In the genomic region with DNA sequence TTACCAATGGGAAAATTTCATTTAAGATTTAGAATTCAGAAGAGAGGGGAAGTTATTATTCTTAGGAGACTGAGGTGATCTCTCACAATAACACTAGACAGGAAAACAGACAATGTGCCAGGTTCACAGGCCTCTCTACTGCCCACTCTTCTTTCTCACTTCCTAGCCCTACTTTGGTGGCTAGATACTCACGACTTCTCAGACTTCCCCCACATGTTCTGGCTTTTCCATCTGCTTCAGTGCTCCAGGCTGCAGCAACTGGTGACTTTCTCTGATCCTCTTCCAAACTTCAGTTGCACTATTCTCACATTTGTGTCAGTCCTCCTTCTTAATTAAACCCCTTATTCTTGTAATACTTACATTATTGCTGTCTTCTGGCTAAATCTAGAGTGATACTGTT, we compare ENCODE assay signal across 29 cellular contexts.
"Had no signal": no experiment of that assay in that cellular context is flagged by ENCODE, and none has a peak within 500 bp of the region (broad histone marks: within the 10 kb centered on the region; RNA-seq: fewer than 3 reads in every experiment).

No MANE protein-coding gene starts in this region.

- H3K36me3 ChIP-seq: neutrophil, ovary, right lobe of liver, sigmoid colon, thoracic aorta, thyroid gland, tibial nerve, upper lobe of left lung, vagina had no signal

- H3K4me1 Mint-ChIP-seq: natural killer cell; stimulated activated memory B cell treated with anti-CD40 and anti-IgM and Interleukin-4, amounts not matched to agents 10 μg/mL and 1 μg/mL and 100 μg/mL, for 72 hours; stimulated activated naive CD8-positive, alpha-beta T cell treated with anti-CD3 and anti-CD28 coated beads, Interleukin-15, amount 100 ng/mL, for 72 hours had no signal

- H3K27me3 Mint-ChIP-seq: naive thymus-derived CD4-positive, alpha-beta T cell; progenitor cell of endocrine pancreas; stimulated activated memory B cell treated with anti-CD40 and anti-IgM and Interleukin-4, amounts not matched to agents 10 μg/mL and 1 μg/mL and 100 μg/mL, for 72 hours; stimulated activated naive CD8-positive, alpha-beta T cell treated with anti-CD3 and anti-CD28 coated beads, Interleukin-15, amount 100 ng/mL, for 72 hours had no signal

- DNase-seq: naive thymus-derived CD4-positive, alpha-beta T cell; natural killer cell; nucleus accumbens; ovary; psoas muscle; right cardiac atrium; right lobe of liver; sigmoid colon; small intestine; stimulated activated CD4-positive, alpha-beta T cell treated with anti-CD3 and anti-CD28 coated beads, Interleukin-15, amount 100 ng/mL, for 24 hours; stimulated activated CD4-positive, alpha-beta T cell treated with anti-CD3 and anti-CD28 coated beads, Interleukin-4, amount 100 ng/mL, for 1 hour; stimulated activated CD4-positive, alpha-beta T cell treated with anti-CD3 and anti-CD28 coated beads, Interleukin-4, amount 100 ng/mL, for 4 hours; stimulated activated CD8-positive, alpha-beta memory T cell treated with anti-CD3 and anti-CD28 coated beads, Interleukin-4, amount 100 ng/mL, for 48 hours; stimulated activated naive CD4-positive, alpha-beta T cell; stimulated activated naive CD8-positive, alpha-beta T cell treated with anti-CD3 and anti-CD28 coated beads, Interleukin-15, amount 100 ng/mL, for 72 hours; stimulated activated naive CD8-positive, alpha-beta T cell treated with anti-CD3 and anti-CD28 coated beads, Interleukin-15, Interleukin-2, amounts not matched to agents 100 U/mL and 50 U/mL, for 24 hours; substantia nigra; thyroid gland; trophoblast cell; upper lobe of left lung had no signal

- H3K4me3 ChIP-seq: ovary, psoas muscle, right lobe of liver, sigmoid colon, thoracic aorta, thyroid gland, tibial nerve, upper lobe of left lung, vagina had no signal

- H3K27ac Mint-ChIP-seq: naive thymus-derived CD4-positive, alpha-beta T cell; natural killer cell; nephron; progenitor cell of endocrine pancreas; stimulated activated memory B cell treated with anti-CD40 and anti-IgM and Interleukin-4, amounts not matched to agents 10 μg/mL and 1 μg/mL and 100 μg/mL, for 72 hours; stimulated activated naive CD8-positive, alpha-beta T cell treated with anti-CD3 and anti-CD28 coated beads, Interleukin-15, amount 100 ng/mL, for 72 hours had no signal

- H3K36me3 Mint-ChIP-seq: naive thymus-derived CD4-positive, alpha-beta T cell; stimulated activated memory B cell treated with anti-CD40 and anti-IgM and Interleukin-4, amounts not matched to agents 10 μg/mL and 1 μg/mL and 100 μg/mL, for 72 hours had no signal

- H3K79me2 ChIP-seq: parathyroid adenoma had no signal

- H3K4me3 Mint-ChIP-seq: naive thymus-derived CD4-positive, alpha-beta T cell; natural killer cell; nephron; stimulated activated memory B cell treated with anti-CD40 and anti-IgM and Interleukin-4, amounts not matched to agents 10 μg/mL and 1 μg/mL and 100 μg/mL, for 72 hours; stimulated activated naive CD8-positive, alpha-beta T cell treated with anti-CD3 and anti-CD28 coated beads, Interleukin-15, amount 100 ng/mL, for 72 hours had no signal

- H3K27me3 ChIP-seq: neutrophil, ovary, right lobe of liver, sigmoid colon, thyroid gland, tibial nerve, upper lobe of left lung, vagina had no signal

- H3K9ac ChIP-seq: parathyroid adenoma had no signal

- H3K9me3 ChIP-seq: neutrophil, ovary, psoas muscle, right lobe of liver, sigmoid colon, thoracic aorta, thyroid gland, tibial nerve, upper lobe of left lung, vagina had no signal

- H3K27ac ChIP-seq: neutrophil, ovary, parathyroid adenoma, psoas muscle, right lobe of liver, sigmoid colon, thoracic aorta, thyroid gland, tibial nerve, upper lobe of left lung, vagina had no signal

- H2AFZ ChIP-seq: parathyroid adenoma had no signal

- H3K4me1 ChIP-seq: parathyroid adenoma, psoas muscle, right lobe of liver, sigmoid colon, thyroid gland, tibial nerve, upper lobe of left lung, vagina had no signal

- ATAC-seq: naive thymus-derived CD4-positive, alpha-beta T cell; natural killer cell; psoas muscle; right cardiac atrium; right lobe of liver; stimulated activated memory B cell treated with anti-CD40 and anti-IgM and Interleukin-4, amounts not matched to agents 10 μg/mL and 1 μg/mL and 100 μg/mL, for 72 hours; stimulated activated naive CD8-positive, alpha-beta T cell treated with anti-CD3 and anti-CD28 coated beads, Interleukin-15, amount 100 ng/mL, for 72 hours; stimulated activated naive CD8-positive, alpha-beta T cell treated with anti-CD3 and anti-CD28 coated beads, Interleukin-15, Interleukin-2, amounts not matched to agents 100 U/mL and 50 U/mL, for 24 hours had no signal

- FAIRE-seq: small intestine, urothelium cell line had no signal
